In the genomic region with DNA sequence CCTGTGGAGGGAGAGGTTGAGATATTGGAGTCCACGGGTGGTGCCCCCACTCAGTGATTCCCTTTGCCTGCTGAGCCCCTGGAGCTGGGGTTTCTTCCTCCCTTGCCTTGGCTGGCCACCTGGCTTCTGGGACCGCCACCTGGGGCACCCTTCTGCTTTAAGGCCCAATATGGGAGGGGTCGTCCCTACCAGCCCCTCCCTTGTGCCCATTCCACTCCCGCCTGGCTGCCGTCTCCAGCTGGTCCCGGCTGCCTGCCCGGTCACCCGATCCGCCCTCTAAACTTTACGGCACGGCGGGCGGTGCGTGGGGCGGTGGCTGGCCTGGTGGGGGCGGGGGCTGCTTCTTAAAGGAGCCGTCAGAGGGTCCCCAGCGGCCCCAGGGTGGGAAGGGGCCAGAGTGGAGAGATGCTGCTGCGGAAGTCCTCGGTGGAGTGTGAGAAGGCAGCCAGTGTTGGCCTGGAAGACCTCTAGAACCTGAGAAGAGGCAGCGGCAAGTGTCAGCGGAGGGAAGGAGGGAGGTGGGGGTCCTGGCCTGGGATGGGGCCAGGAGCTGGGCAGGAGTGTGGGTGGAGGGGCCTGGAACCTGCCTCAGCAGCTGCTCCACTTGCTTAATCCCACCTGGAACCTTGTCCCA, we compare ENCODE assay signal across 1 cellular context.
TF ChIP-seq lines count a peak whose summit lies in the region.

No MANE protein-coding gene starts in this region.

TF ChIP-seq in HCT116, 20 proteins besides CTCF, POLR2A, EP300 and RAD21 (continued from another document):
- TF ChIP-seq CEBPB (IDR thresholded peaks at IDR 0.05; ENCODE audit: low read depth) = no peak
- TF ChIP-seq EZH2phosphoT487 (IDR thresholded peaks at IDR 0.05; ENCODE audit: borderline replicate concordance) = no peak
